Comparison of ENCODE assay signal across 7 cellular contexts in the genomic region with DNA sequence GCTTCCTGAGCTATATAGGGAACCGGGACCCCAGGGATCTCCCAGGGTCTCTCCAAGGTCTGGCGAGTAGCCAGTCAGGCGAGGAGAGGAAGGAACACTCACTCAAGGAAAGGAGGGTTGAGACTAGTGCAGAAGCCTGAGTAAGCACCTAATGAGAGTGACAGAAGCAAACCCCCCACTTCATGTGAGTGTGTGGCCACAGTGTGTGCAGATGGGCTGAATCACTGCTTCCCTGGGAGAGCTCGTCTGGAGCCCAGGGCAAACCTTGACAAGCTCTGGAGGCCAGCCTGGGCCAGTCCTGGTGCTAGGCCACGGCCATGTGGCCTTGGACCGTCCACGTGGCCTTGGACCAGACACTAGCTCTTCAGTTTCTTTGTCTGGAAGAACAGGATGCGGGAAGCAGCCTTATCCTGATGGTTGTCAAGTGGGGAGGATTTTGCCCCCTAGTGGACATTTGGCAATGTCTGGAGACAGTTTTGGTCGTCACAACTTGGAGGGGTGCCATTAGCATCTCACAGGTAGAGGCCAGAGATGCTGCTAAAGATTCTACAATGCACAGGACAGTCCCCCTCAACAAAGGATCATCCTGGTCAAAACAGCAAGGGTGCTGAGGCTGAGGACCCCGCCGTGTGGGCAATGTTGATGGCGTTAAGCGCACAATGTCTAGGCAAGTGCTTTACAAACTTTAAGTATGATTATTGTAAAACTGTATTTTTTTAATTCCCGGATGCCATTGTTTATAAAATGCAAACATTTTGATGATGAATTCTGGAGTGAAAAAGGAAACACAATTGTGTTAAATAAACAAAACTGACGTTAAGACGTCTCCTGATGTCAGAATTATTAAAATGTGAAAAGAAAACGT. TPM values are rescaled to one million over a fixed set of nuclear protein-coding genes. Genes with fewer than 3 reads are reported as not detected.
A peak's percentile ranks its signal among the peaks of the same experiment; 100 is the strongest.
DNase-seq lines count a peak whose midpoint lies in the region; ATAC-seq and TF ChIP-seq lines count a peak whose summit lies in the region.

No MANE protein-coding gene starts in this region.

- H3K4me3 Mint-ChIP-seq in stimulated activated naive CD8-positive, alpha-beta T cell treated with anti-CD3 and anti-CD28 coated beads, Interleukin-15, Interleukin-2, amounts not matched to agents 100 ng/mL and 50 ng/mL, for 24 hours: no peak overlapping the region

- H3K9me3 Mint-ChIP-seq in stimulated activated naive CD8-positive, alpha-beta T cell treated with anti-CD3 and anti-CD28 coated beads, Interleukin-15, Interleukin-2, amounts not matched to agents 100 ng/mL and 50 ng/mL, for 24 hours: no peaks in the 10 kb centered on the region

- TF ChIP-seq RAD21 in Ishikawa (IDR thresholded peaks at IDR 0.05; ENCODE audit: low read depth): peak; percentile 73

- peak; percentile 88 for ATAC-seq in left colon

- H3K4me1 Mint-ChIP-seq in stimulated activated naive CD8-positive, alpha-beta T cell treated with anti-CD3 and anti-CD28 coated beads, Interleukin-15, Interleukin-2, amounts not matched to agents 100 ng/mL and 50 ng/mL, for 24 hours (ENCODE audit: low read depth): peaks cover 13% of the 10 kb centered on the region

- POLR2A ChIA-PET in RWPE1 (lab: Yijun Ruan, JAX; ENCODE audit: low non-redundant PET): no interaction called here

- H3K27ac ChIP-seq in RWPE1: peak overlapping the region; percentile 6; the same call in 1 of the 2 replicates

- no peaks in the 10 kb centered on the region for H3K27me3 Mint-ChIP-seq in stimulated activated naive CD8-positive, alpha-beta T cell treated with anti-CD3 and anti-CD28 coated beads, Interleukin-15, Interleukin-2, amounts not matched to agents 100 ng/mL and 50 ng/mL, for 24 hours

- H3K27ac Mint-ChIP-seq in stimulated activated naive CD8-positive, alpha-beta T cell treated with anti-CD3 and anti-CD28 coated beads, Interleukin-15, Interleukin-2, amounts not matched to agents 100 ng/mL and 50 ng/mL, for 24 hours: peak overlapping the region; percentile 12

- intact Hi-C loops in left colon (cut with DNase I, micrococcal nuclease): no loop called here

- TF ChIP-seq EP300 in Ishikawa (IDR thresholded peaks at IDR 0.05; ENCODE audit: borderline replicate concordance): no peak

- H3K36me3 Mint-ChIP-seq in stimulated activated naive CD8-positive, alpha-beta T cell treated with anti-CD3 and anti-CD28 coated beads, Interleukin-15, Interleukin-2, amounts not matched to agents 100 ng/mL and 50 ng/mL, for 24 hours (ENCODE audit: low read depth): no peaks in the 10 kb centered on the region

- in situ Hi-C loops in G401 (cut with HindIII; ENCODE audit: low sequenced_read_pairs): no loop called here

- DNase-seq in G401 (ENCODE audit: low spot score) (peak; percentile 88), RWPE1 (ENCODE audit: low spot score) (peak; percentile 76), cerebellar cortex (ENCODE audit: low spot score) (peak; percentile 87), left colon (peak; percentile 59 to 69), NOMO-1 treated with dmso at 0.1 percent for 144 hours (lab: John Stamatoyannopoulos, UW; ENCODE audit: unreplicated experiment) (no peak)

- peak; percentile 66 for TF ChIP-seq CTCF in RWPE1 (conservative IDR thresholded peaks at IDR 0.05; ENCODE audit: low read depth)

- CTCF ChIA-PET in RWPE1 (lab: Yijun Ruan, JAX): interaction anchor here (0.6 to 2.3 kb wide), 13 partner anchors 9 to 400 kb away, joined by 3 to 10 read pairs (median 3); a partner anchor contains a TSS

TF ChIP-seq in Ishikawa, 13 proteins besides CTCF, POLR2A, EP300 and RAD21:
- TF ChIP-seq CEBPB (IDR thresholded peaks at IDR 0.05): no peak
- peak; percentile 75 for TF ChIP-seq NFIC (IDR thresholded peaks at IDR 0.05)
- TF ChIP-seq YY1 (IDR thresholded peaks at IDR 0.05; ENCODE audit: low read depth): 0 out of 2 replicates have a peak, but pooled peaks have one; percentile 13
- TF ChIP-seq, protein P1, sequence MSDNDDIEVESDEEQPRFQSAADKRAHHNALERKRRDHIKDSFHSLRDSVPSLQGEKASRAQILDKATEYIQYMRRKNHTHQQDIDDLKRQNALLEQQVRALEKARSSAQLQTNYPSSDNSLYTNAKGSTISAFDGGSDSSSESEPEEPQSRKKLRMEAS (IDR thresholded peaks at IDR 0.05): 0 out of 2 replicates have a peak, but pooled peaks have one; percentile 20
- no peak for TF ChIP-seq TCF12 (IDR thresholded peaks at IDR 0.05; ENCODE audit: low read depth)
- TF ChIP-seq, protein P2, sequence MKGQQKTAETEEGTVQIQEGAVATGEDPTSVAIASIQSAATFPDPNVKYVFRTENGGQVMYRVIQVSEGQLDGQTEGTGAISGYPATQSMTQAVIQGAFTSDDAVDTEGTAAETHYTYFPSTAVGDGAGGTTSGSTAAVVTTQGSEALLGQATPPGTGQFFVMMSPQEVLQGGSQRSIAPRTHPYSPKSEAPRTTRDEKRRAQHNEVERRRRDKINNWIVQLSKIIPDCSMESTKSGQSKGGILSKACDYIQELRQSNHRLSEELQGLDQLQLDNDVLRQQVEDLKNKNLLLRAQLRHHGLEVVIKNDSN (IDR thresholded peaks at IDR 0.05): 0 out of 2 replicates have a peak, but pooled peaks have one; percentile 4

RNA-seq across cellular contexts. Expression of a gene that starts 34.8 kb away (rescaled TPM):
- total RNA-seq in G401 (2014; rRNA removed; shearing (Covaris generic)): 74.3 and 81.8 TPM in 2 replicates
- total RNA-seq in left colon: 10 to 100 TPM; 25.6 to 66.7 TPM
